In the genomic region with DNA sequence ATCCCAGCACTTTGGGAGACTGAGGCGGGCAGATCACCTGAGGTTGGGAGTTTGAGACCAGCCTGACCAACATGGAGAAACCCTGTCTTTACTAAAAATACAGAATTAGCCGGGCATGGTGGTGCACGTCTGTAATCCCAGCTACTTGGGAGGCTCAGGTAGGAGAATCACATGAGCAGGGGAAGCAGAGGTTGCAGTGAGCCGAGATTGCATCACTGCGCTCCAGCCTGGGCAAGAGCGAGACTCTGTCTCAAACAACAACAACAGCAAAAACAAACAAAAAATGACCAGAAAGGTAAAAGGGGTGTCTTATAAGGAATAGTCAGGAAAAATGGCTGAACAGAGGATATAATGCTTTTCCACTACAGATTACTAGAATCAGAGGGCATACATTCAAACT, we compare ENCODE assay signal across 3 cellular contexts. TPM values are rescaled to one million over a fixed set of nuclear protein-coding genes. Genes with fewer than 3 reads are reported as not detected.
"Had no signal": no experiment of that assay in that cellular context is flagged by ENCODE, and none has a peak within 500 bp of the region (broad histone marks: within the 10 kb centered on the region; RNA-seq: fewer than 3 reads in every experiment).

No MANE protein-coding gene starts in this region.

RNA-seq across cellular contexts. Expression of gene IL23A, which starts 33.8 kb away (rescaled TPM):
- total RNA-seq: M059J, Right ventricle myocardium inferior, SJCRH30 had no signal
